Comparison of ENCODE assay signal across 7 cellular contexts in the genomic region with DNA sequence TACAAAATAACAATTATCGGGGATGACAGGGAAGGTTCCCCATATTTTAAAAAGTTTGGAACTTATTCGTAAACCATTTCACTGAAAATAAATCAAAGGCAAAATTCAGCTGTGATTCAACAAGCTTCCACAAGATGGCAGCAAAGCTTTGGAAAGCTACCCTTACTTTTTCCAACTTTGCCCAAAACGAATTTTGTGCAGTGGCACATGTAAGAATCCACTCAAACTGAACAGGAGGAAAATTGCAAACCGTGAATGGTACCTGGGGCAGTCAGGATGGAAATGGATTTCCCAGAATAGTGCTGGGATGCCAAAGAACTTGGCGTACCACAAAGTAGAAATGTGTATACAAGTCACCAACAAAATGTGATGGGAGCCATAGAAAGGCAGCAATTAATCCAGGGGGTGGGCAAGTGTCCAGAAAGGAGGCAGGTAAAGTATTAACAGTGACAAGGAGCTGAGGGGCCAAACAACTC. TPM values are rescaled to one million over a fixed set of nuclear protein-coding genes. Genes with fewer than 3 reads are reported as not detected.
DNase-seq lines count a peak whose midpoint lies in the region; ATAC-seq and TF ChIP-seq lines count a peak whose summit lies in the region.

No MANE protein-coding gene starts in this region.

- H3K36me3 Mint-ChIP-seq in Calu3 (ENCODE audit: insufficient read depth, unreplicated experiment) (peaks cover 65% of the 10 kb centered on the region), memory B cell (peaks cover 9% of the 10 kb centered on the region)

- H3K36me3 ChIP-seq in GM23248 (ENCODE audit: low read depth), result peaks cover 17% of the 10 kb centered on the region

- no peak overlapping the region for H3K27ac ChIP-seq in GM23248
- no peak overlapping the region for H3K27ac ChIP-seq in coronary artery

- H4K20me1 ChIP-seq in GM23248 (ENCODE audit: insufficient read depth), result no peaks in the 10 kb centered on the region

- WGBS in GM23248 (ENCODE audit: low coverage in 1 of 2, low lambda C conversion rate in 2 of 2, missing lambda C conversion rate in 2 of 2), 2 experiments, result 42 to 43% methylated on average over 5 of the region's 5 CpGs

- in situ Hi-C loops in GM23248 (cut with MboI), result no loop called here

- no peaks in the 10 kb centered on the region for H3K9me2 ChIP-seq in GM23248 (ENCODE audit: insufficient read depth)

- no peak overlapping the region for H2AFZ ChIP-seq in GM23248

- H3K27ac Mint-ChIP-seq in Calu3 (ENCODE audit: unreplicated experiment) (peak overlapping the region; percentile 57), memory B cell (peak overlapping the region; percentile 67)

- H3K9me3 Mint-ChIP-seq in Calu3 (ENCODE audit: low read depth, unreplicated experiment) (no peaks in the 10 kb centered on the region), memory B cell (no peaks in the 10 kb centered on the region)

- H3K9me3 ChIP-seq in GM23248 (ENCODE audit: low read depth), result no peaks in the 10 kb centered on the region

- H3K4me1 ChIP-seq in GM23248 (ENCODE audit: insufficient read depth), result no peaks in the 10 kb centered on the region

- H3F3A ChIP-seq in GM23248 (ENCODE audit: insufficient read depth), result peaks cover 49% of the 10 kb centered on the region

- intact Hi-C loops in Calu3 (cut with micrococcal nuclease; ENCODE audit: unreplicated experiment), result loop anchor here (1.0 kb wide), 1 partner anchor 193 kb away; no protein-coding TSS in a partner anchor

- CTCF ChIA-PET in Calu3 (lab: Charles Lee), result interaction anchor here (0.6 to 1.3 kb wide), 11 partner anchors 10 to 403 kb away, joined by 3 to 11 read pairs (median 4); partner anchors contain the start of gene RPL31

- peak; percentile 61 for TF ChIP-seq CTCF in Calu3 (IDR thresholded peaks at IDR 0.05; ENCODE audit: unreplicated experiment)
- peak; percentile 79 for TF ChIP-seq CTCF in coronary artery (IDR thresholded peaks at IDR 0.05)

- peaks cover 11% of the 10 kb centered on the region; the same call in 1 of the 2 replicates for H3K79me2 ChIP-seq in GM23248 (ENCODE audit: insufficient read depth)

- ATAC-seq in memory B cell (ENCODE audit: low read depth) (no peak), GM18858 (IDR thresholded peaks at IDR 0.05; ENCODE audit: unreplicated experiment) (no peak)

- BruUV-seq in Calu3 (replicated peaks; lab: Mats Ljungman, UMichigan), result no TSS peak

- DNase-seq in Calu3 (peak; percentile 32), GM23248 (peak; percentile 63), RPMI7951 (ENCODE audit: low read depth) (peak; percentile 43), coronary artery (ENCODE audit: low spot score) (no peak), memory B cell (ENCODE audit: low spot score in 2 of 2) (peak; percentile 42 to 43), NCI-H2029 (lab: John Stamatoyannopoulos, UW) (no peak)

- no peak overlapping the region for H3K4me3 ChIP-seq in GM23248
- H3K4me3 ChIP-seq in coronary artery, result no peak overlapping the region

- H3K4me1 Mint-ChIP-seq in Calu3 (ENCODE audit: low read depth, unreplicated experiment) (peaks cover 21% of the 10 kb centered on the region), memory B cell (peaks cover 14% of the 10 kb centered on the region)

- H3K27me3 Mint-ChIP-seq in Calu3 (ENCODE audit: unreplicated experiment) (no peaks in the 10 kb centered on the region), memory B cell (no peaks in the 10 kb centered on the region)

- no peaks in the 10 kb centered on the region for H3K27me3 ChIP-seq in GM23248 (replicated peaks; ENCODE audit: insufficient read depth)

- H3K4me2 ChIP-seq in GM23248 (ENCODE audit: unreplicated experiment), result no peak overlapping the region

- H3K9ac ChIP-seq in GM23248, result no peak overlapping the region

- H3K4me3 Mint-ChIP-seq in Calu3 (ENCODE audit: low read depth, unreplicated experiment) (no peak overlapping the region), memory B cell (no peak overlapping the region)

RNA-seq across cellular contexts. Expression of gene RPL31, which starts 10.7 kb away (rescaled TPM):
- total RNA-seq in Calu3 (2022), result 1,080 and 1,158 TPM in 2 replicates
- 604 and 659 TPM in 2 replicates for total RNA-seq in GM23248 (2014; rRNA removed; shearing (Covaris generic))
- 1,157 and 1,172 TPM in 2 replicates for polyA plus RNA-seq in GM23248 (2016; fragmentation: Nextera tagmentation; extraction: Ambion mirVana)
- 1,686 and 1,803 TPM in 2 replicates for total RNA-seq in RPMI7951 (2014; rRNA removed; shearing (Covaris generic))

Comparison
In these comparisons a context has a peak if more than half of its experiments do, and no peak if none do; other contexts are left out.
1. DNase-seq: peak in Calu3 (single experiment), GM23248 (single experiment), RPMI7951 (single experiment) and memory B cell (2 of 2); none in coronary artery (single experiment) and NCI-H2029 (single experiment).